Comparison of ENCODE assay signal across 8 cellular contexts in genomic region chr18:7116001-7116831, GRCh38.
DNase-seq lines count a peak whose midpoint lies in the region; ATAC-seq and TF ChIP-seq lines count a peak whose summit lies in the region.

No MANE protein-coding gene starts in this region.

- H3K27me3 ChIP-seq in NT2/D1 (ENCODE audit: insufficient read depth, insufficient read length) = peaks cover 7% of the 10 kb centered on the region

- no peaks in the 10 kb centered on the region for H3K36me3 ChIP-seq in NT2/D1 (ENCODE audit: insufficient read depth, insufficient read length, low read length)

- TF ChIP-seq CTCF in retinal pigment epithelial cell (conservative IDR thresholded peaks at IDR 0.05; ENCODE audit: low read depth, low read length) = no peak

- H3K4me1 ChIP-seq in NT2/D1 (ENCODE audit: insufficient read depth, insufficient read length) = no peaks in the 10 kb centered on the region

- H3K4me3 ChIP-seq in NT2/D1 (ENCODE audit: insufficient read length, low read depth) (peak overlapping the region; percentile 71), retinal pigment epithelial cell (ENCODE audit: low read length) (peak overlapping the region; percentile 66)

- H3K9ac ChIP-seq in NT2/D1 (ENCODE audit: insufficient read length, low read depth) = peak overlapping the region; percentile 90

- H3K9me3 ChIP-seq in NT2/D1 (ENCODE audit: insufficient read depth, low read length) = no peaks in the 10 kb centered on the region

- DNase-seq in ELF-1 (ENCODE audit: low read depth, low spot score) (peak; percentile 73), NT2/D1 (ENCODE audit: low read depth, low spot score) (peak; percentile 35), foreskin melanocyte (peak; percentile 34), retinal pigment epithelial cell (ENCODE audit: low read depth) (no peak), NCI-H1105 treated with DMSO at 0.1 percent for 48 hours (lab: John Stamatoyannopoulos, UW) (no peak)

- ATAC-seq in HG02938 (IDR thresholded peaks at IDR 0.05; ENCODE audit: unreplicated experiment) (no peak), HG02884 (IDR thresholded peaks at IDR 0.05; ENCODE audit: unreplicated experiment) (no peak), HG02571 (IDR thresholded peaks at IDR 0.05; ENCODE audit: unreplicated experiment) (no peak)

Comparison
In these comparisons a context has a peak if more than half of its experiments do, and no peak if none do; other contexts are left out.
1. DNase-seq: peak in ELF-1 (single experiment), NT2/D1 (single experiment) and foreskin melanocyte (single experiment); none in retinal pigment epithelial cell (single experiment) and NCI-H1105 treated with DMSO at 0.1 percent for 48 hours (single experiment).